Comparison of ENCODE assay signal across 17 cellular contexts in genomic region chr11:105582497-105582896, GRCh38. TPM values are rescaled to one million over a fixed set of nuclear protein-coding genes. Genes with fewer than 3 reads are reported as not detected.
DNase-seq lines count a peak whose midpoint lies in the region; TF ChIP-seq lines count a peak whose summit lies in the region.
"Had no signal": no experiment of that assay in that cellular context is flagged by ENCODE, and none has a peak within 500 bp of the region (broad histone marks: within the 10 kb centered on the region; RNA-seq: fewer than 3 reads in every experiment).

No MANE protein-coding gene starts in this region.

- no peak for TF ChIP-seq POLR2A in breast epithelium (IDR thresholded peaks at IDR 0.05)

- no peak overlapping the region for H3K27ac Mint-ChIP-seq in MCF 10A (ENCODE audit: low read depth, unreplicated experiment)
- H3K27ac Mint-ChIP-seq: B cell; CD4-positive, alpha-beta memory T cell; HFFc6 had no signal

- BruUV-seq in MCF 10A (replicated peaks; lab: Mats Ljungman, UMichigan): no TSS peak

- H3K27me3 Mint-ChIP-seq in MCF 10A (ENCODE audit: insufficient read depth, unreplicated experiment): no peaks in the 10 kb centered on the region
- H3K27me3 Mint-ChIP-seq: B cell had no signal

- H3K27me3 ChIP-seq in breast epithelium (no peaks in the 10 kb centered on the region), tibial artery (no peaks in the 10 kb centered on the region)

- no peak overlapping the region for H3K27ac ChIP-seq in breast epithelium
- no peak overlapping the region for H3K27ac ChIP-seq in tibial artery
- H3K27ac ChIP-seq: 22Rv1, RWPE1 had no signal

- TF ChIP-seq CTCF in MCF 10A (IDR thresholded peaks at IDR 0.05; ENCODE audit: unreplicated experiment) (no peak), breast epithelium (IDR thresholded peaks at IDR 0.05) (no peak), tibial artery (IDR thresholded peaks at IDR 0.05) (no peak)

- intact Hi-C loops in MCF 10A (cut with micrococcal nuclease) (no loop called here), breast epithelium (cut with DNase I; ENCODE audit: low total_unique reads) (no loop called here), tibial artery (cut with DNase I; ENCODE audit: low total_unique reads) (no loop called here)

- DNase-seq in MCF 10A (ENCODE audit: unreplicated experiment): peak; percentile 34
- no peak for DNase-seq in breast epithelium (ENCODE audit: low spot score in 2 of 2)
- peak; percentile 68 for DNase-seq in SW480 (ENCODE audit: low spot score)
- DNase-seq in fibroblast of peridontal ligament (ENCODE audit: extremely low read depth): peak; percentile 2
- DNase-seq in dermis blood vessel endothelial cell: no peak
- no peak for DNase-seq in tibial artery
- no peak for DNase-seq in SKM-1 (lab: John Stamatoyannopoulos, UW; ENCODE audit: unreplicated experiment)
- no peak for DNase-seq in stimulated activated CD4-positive, alpha-beta T cell treated with anti-CD3 and anti-CD28 coated beads, Interleukin-4, amount 100 ng/mL, for 24 hours
- DNase-seq: CD4-positive, alpha-beta memory T cell; GDM1; HFFc6; NCI-H1930; NCI-H446 treated with DMSO at 0.1 percent for 48 hours; OCI-M1 had no signal

- H3K4me3 Mint-ChIP-seq in MCF 10A (ENCODE audit: unreplicated experiment): no peak overlapping the region
- H3K4me3 Mint-ChIP-seq: B cell; CD4-positive, alpha-beta memory T cell; HFFc6 had no signal

- H3K4me1 Mint-ChIP-seq in MCF 10A (ENCODE audit: insufficient read depth, unreplicated experiment): no peaks in the 10 kb centered on the region
- H3K4me1 Mint-ChIP-seq: B cell; CD4-positive, alpha-beta memory T cell had no signal

- POLR2A ChIA-PET in MCF 10A (lab: Yijun Ruan, JAX): no interaction called here

- H3K4me1 ChIP-seq in breast epithelium: no peaks in the 10 kb centered on the region
- H3K4me1 ChIP-seq in tibial artery: no peaks in the 10 kb centered on the region

- CTCF ChIA-PET in MCF 10A (lab: Yijun Ruan, JAX): no interaction called here

- H3K4me3 ChIP-seq in breast epithelium (no peak overlapping the region), tibial artery (no peak overlapping the region)

- H3K36me3 Mint-ChIP-seq in MCF 10A (ENCODE audit: insufficient read depth, unreplicated experiment): no peaks in the 10 kb centered on the region
- H3K36me3 Mint-ChIP-seq: CD4-positive, alpha-beta memory T cell had no signal

- H3K9me3 Mint-ChIP-seq in MCF 10A (ENCODE audit: unreplicated experiment): peaks cover 7% of the 10 kb centered on the region
- H3K9me3 Mint-ChIP-seq: CD4-positive, alpha-beta memory T cell had no signal

- H3K9me3 ChIP-seq in breast epithelium (no peaks in the 10 kb centered on the region), tibial artery (no peaks in the 10 kb centered on the region)

- H3K36me3 ChIP-seq in breast epithelium (no peaks in the 10 kb centered on the region), tibial artery (no peaks in the 10 kb centered on the region)

RNA-seq across cellular contexts. Expression of gene GRIA4, which starts 27.4 kb away (rescaled TPM):
- not detected in 2 replicates for total RNA-seq in MCF 10A (2022)
- total RNA-seq in breast epithelium: 10 to 100 TPM in 2 of 3 donors, not detected in 1; 14.1 to 27.7 TPM
- not detected in 2 replicates for total RNA-seq in dermis blood vessel endothelial cell
- total RNA-seq: B cell; CD4-positive, alpha-beta memory T cell; HFFc6 had no signal

Comparison
In these comparisons a context has a peak if more than half of its experiments do, and no peak if none do; other contexts are left out.
1. DNase-seq: peak in MCF 10A (single experiment), SW480 (single experiment) and fibroblast of peridontal ligament (single experiment); none in breast epithelium (0 of 2), dermis blood vessel endothelial cell (single experiment), tibial artery (0 of 2), SKM-1 (single experiment) and stimulated activated CD4-positive, alpha-beta T cell treated with anti-CD3 and anti-CD28 coated beads, Interleukin-4, amount 100 ng/mL, for 24 hours (single experiment).